ENCODE assay signal across 8 cellular contexts in genomic region chr2:127293758-127294562, GRCh38. TPM values are rescaled to one million over a fixed set of nuclear protein-coding genes. Genes with fewer than 3 reads are reported as not detected.
DNase-seq lines count a peak whose midpoint lies in the region; ATAC-seq and TF ChIP-seq lines count a peak whose summit lies in the region.

Gene ERCC3 (minus strand): TSS chr2:127294144. CDS start chr2:127294081, 63 bp downstream.

- peak; percentile 22 for DNase-seq in AG09319 (ENCODE audit: extremely low read depth, low read depth)
- peak; percentile 77 for DNase-seq in NCI-H345 treated with DMSO at 0.1 percent for 48 hours (lab: John Stamatoyannopoulos, UW; ENCODE audit: unreplicated experiment)
- peak; percentile 63 for DNase-seq in activated CD4-positive, alpha-beta T cell treated with anti-CD3 and anti-CD28 coated beads for 1 hour
- DNase-seq in cerebellum (ENCODE audit: low spot score), result peak; percentile 89
- peak; percentile 39 for DNase-seq in kidney epithelial cell (ENCODE audit: low read depth)
- DNase-seq in stimulated activated CD4-positive, alpha-beta T cell treated with anti-CD3 and anti-CD28 coated beads, Interleukin-15, amount 100 ng/mL, for 24 hours, result peak; percentile 93

- ATAC-seq in GM18909 (IDR thresholded peaks at IDR 0.05; ENCODE audit: poor library complexity, unreplicated experiment) (peak; percentile 98), HG03159 (IDR thresholded peaks at IDR 0.05; ENCODE audit: unreplicated experiment) (peak; percentile 99)

- peak within 1 kb of the TSS; percentile 86 for H3K4me3 ChIP-seq in kidney epithelial cell (ENCODE audit: low read depth, low read length)

- peaks cover 7% of the 10 kb centered on the region for H3K36me3 ChIP-seq in kidney epithelial cell (ENCODE audit: control insufficient read depth, insufficient read depth, low read length)

- H3K27me3 ChIP-seq in kidney epithelial cell (ENCODE audit: control insufficient read depth, insufficient read depth, low read length), result no peaks in the 10 kb centered on the region

- TF ChIP-seq CTCF in AG09319 (IDR thresholded peaks at IDR 0.05; ENCODE audit: low read depth, low read length) (no peak), kidney epithelial cell (IDR thresholded peaks at IDR 0.05; ENCODE audit: insufficient read depth, low read length, poor library complexity, severe bottlenecking) (no peak)

RNA-seq across cellular contexts. Expression of gene ERCC3, which starts in this region (rescaled TPM):
- total RNA-seq in cerebellum (43.7 TPM), kidney epithelial cell (31.5 and 34.9 TPM in 2 replicates)

Comparison
In these comparisons a context has a peak if more than half of its experiments do, and no peak if none do; other contexts are left out.
1. Peak in every context shown above with its lines: DNase-seq, ATAC-seq and H3K4me3 ChIP-seq.
2. DNase-seq: peak in every context shown above with its lines; median percentile 93 in stimulated activated CD4-positive, alpha-beta T cell treated with anti-CD3 and anti-CD28 coated beads, Interleukin-15, amount 100 ng/mL, for 24 hours; 89 in cerebellum; 77 in NCI-H345 treated with DMSO at 0.1 percent for 48 hours; 63 in activated CD4-positive, alpha-beta T cell treated with anti-CD3 and anti-CD28 coated beads for 1 hour; 39 in kidney epithelial cell; 22 in AG09319.